Comparison of ENCODE assay signal across 30 cellular contexts in the genomic region with DNA sequence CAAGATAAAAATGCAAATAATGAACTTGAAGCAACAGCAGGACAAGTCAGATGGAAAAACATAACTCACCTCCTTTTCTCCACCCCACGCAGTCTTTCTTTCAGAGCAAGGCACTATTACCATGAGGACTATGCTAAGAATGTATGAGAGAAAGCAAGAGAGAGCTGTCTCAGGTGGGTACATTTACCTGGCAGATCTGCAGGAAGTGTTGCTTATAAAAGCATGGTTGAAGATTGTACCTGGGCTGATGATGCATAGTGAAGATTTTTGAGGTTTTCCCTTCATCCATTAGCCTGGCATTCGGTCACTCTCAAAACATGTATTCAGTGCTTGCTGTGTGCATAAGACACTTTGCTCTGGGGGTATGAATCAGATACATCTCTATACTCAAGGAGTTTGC.
A peak's percentile ranks its signal among the peaks of the same experiment; 100 is the strongest.
DNase-seq lines count a peak whose midpoint lies in the region; ATAC-seq, FAIRE-seq and TF ChIP-seq lines count a peak whose summit lies in the region.
"Had no signal": no experiment of that assay in that cellular context is flagged by ENCODE, and none has a peak within 500 bp of the region (broad histone marks: within the 10 kb centered on the region; RNA-seq: fewer than 3 reads in every experiment).

No MANE protein-coding gene starts in this region.

- H3K4me2 ChIP-seq in DOHH2 (ENCODE audit: low read length) (peak overlapping the region; percentile 22), astrocyte (ENCODE audit: low read length) (peak overlapping the region; percentile 26)

- H3K36me3 ChIP-seq in DOHH2 (ENCODE audit: control insufficient read depth, low read length) (no peaks in the 10 kb centered on the region), astrocyte (ENCODE audit: insufficient read depth, low read length) (no peaks in the 10 kb centered on the region), left lung (no peaks in the 10 kb centered on the region)
- H3K36me3 ChIP-seq: heart right ventricle, stomach, thyroid gland had no signal

- H3K4me1 ChIP-seq in DOHH2 (ENCODE audit: control insufficient read depth, low read length): peaks cover 28% of the 10 kb centered on the region
- peaks cover 22% of the 10 kb centered on the region for H3K4me1 ChIP-seq in astrocyte (ENCODE audit: insufficient read depth, low read length)
- no peaks in the 10 kb centered on the region for H3K4me1 ChIP-seq in left lung
- H3K4me1 ChIP-seq: heart right ventricle had no signal

- H3K36me3 Mint-ChIP-seq in astrocyte (ENCODE audit: low read depth, unreplicated experiment): no peaks in the 10 kb centered on the region
- H3K36me3 Mint-ChIP-seq: CD8-positive, alpha-beta T cell; naive B cell had no signal

- peaks cover 4% of the 10 kb centered on the region for H3K27me3 Mint-ChIP-seq in astrocyte (ENCODE audit: low read depth, unreplicated experiment)
- H3K27me3 Mint-ChIP-seq: activated B cell treated with CpG ODN at 0.5 μM for 24 hours had no signal

- no peak overlapping the region for H3K27ac ChIP-seq in DOHH2 (ENCODE audit: low read depth, low read length)
- peak overlapping the region; percentile 29 for H3K27ac ChIP-seq in astrocyte (ENCODE audit: low read depth, low read length)
- no peak overlapping the region for H3K27ac ChIP-seq in left lung
- H3K27ac ChIP-seq: coronary artery, heart right ventricle, stomach, thyroid gland had no signal

- H2AFZ ChIP-seq in astrocyte (ENCODE audit: low read depth, low read length): no peak overlapping the region

- H3K9me3 ChIP-seq in DOHH2 (ENCODE audit: control insufficient read depth, insufficient read depth, low read length): no peaks in the 10 kb centered on the region
- H3K9me3 ChIP-seq in astrocyte (ENCODE audit: insufficient read depth, low read depth, low read length): no peaks in the 10 kb centered on the region
- H3K9me3 ChIP-seq in left lung: no peaks in the 10 kb centered on the region
- H3K9me3 ChIP-seq: heart right ventricle, stomach, thyroid gland had no signal

- H4K20me1 ChIP-seq in DOHH2 (ENCODE audit: control insufficient read depth, insufficient read depth, low read depth, low read length): no peaks in the 10 kb centered on the region
- no peaks in the 10 kb centered on the region for H4K20me1 ChIP-seq in astrocyte (ENCODE audit: insufficient read depth, low read length)

- no peaks in the 10 kb centered on the region for H3K9me2 ChIP-seq in DOHH2 (replicated peaks; ENCODE audit: control insufficient read depth, low read length)

- no peaks in the 10 kb centered on the region for H3K79me2 ChIP-seq in DOHH2 (ENCODE audit: control insufficient read depth, low read length)
- H3K79me2 ChIP-seq in astrocyte (ENCODE audit: insufficient read depth, low read length): no peaks in the 10 kb centered on the region

- FAIRE-seq in astrocyte (lab: Jason Lieb, UNC): peak; percentile 64
- FAIRE-seq: H54, small intestine had no signal

- ATAC-seq in left lung: peak; percentile 31
- ATAC-seq in omental fat pad (ENCODE audit: low FRiP score): no peak
- ATAC-seq in left colon: no peak
- ATAC-seq: CD8-positive, alpha-beta T cell; heart right ventricle; left lobe of liver had no signal

- H3K4me3 ChIP-seq in DOHH2 (ENCODE audit: low read length) (no peak overlapping the region; the same call in 1 of the 2 replicates), astrocyte (ENCODE audit: insufficient read depth, low read depth, low read length) (no peak overlapping the region), left lung (no peak overlapping the region)
- H3K4me3 ChIP-seq: coronary artery, heart right ventricle, stomach, thyroid gland had no signal

- no peak overlapping the region for H3K27ac Mint-ChIP-seq in astrocyte (ENCODE audit: unreplicated experiment)
- H3K27ac Mint-ChIP-seq: activated B cell treated with CpG ODN at 0.5 μM for 24 hours; activated naive CD4-positive, alpha-beta T cell treated with anti-CD3 and anti-CD28 coated beads for 36 hours; B cell; CD8-positive, alpha-beta T cell had no signal

- H3F3A ChIP-seq in DOHH2 (ENCODE audit: control insufficient read depth, insufficient read depth): no peaks in the 10 kb centered on the region

- peak overlapping the region; percentile 17 for H3K9ac ChIP-seq in astrocyte (ENCODE audit: low read length)

- TF ChIP-seq CTCF in DOHH2 (IDR thresholded peaks at IDR 0.05; ENCODE audit: low read depth, low read length, poor library complexity, severe bottlenecking) (no peak), astrocyte (IDR thresholded peaks at IDR 0.05; ENCODE audit: insufficient read depth, low read depth, low read length) (no peak), left lung (IDR thresholded peaks at IDR 0.05) (no peak), omental fat pad (IDR thresholded peaks at IDR 0.05) (no peak)

- no peak overlapping the region for H3K4me3 Mint-ChIP-seq in astrocyte (ENCODE audit: unreplicated experiment)
- H3K4me3 Mint-ChIP-seq: activated B cell treated with CpG ODN at 0.5 μM for 24 hours; activated naive CD4-positive, alpha-beta T cell treated with anti-CD3 and anti-CD28 coated beads for 36 hours; B cell; CD8-positive, alpha-beta T cell; naive B cell had no signal

- peak; percentile 50 for DNase-seq in M059J (ENCODE audit: low read depth)
- DNase-seq in astrocyte (ENCODE audit: low read depth): peak; percentile 56
- no peak for DNase-seq in left lung
- no peak for DNase-seq in NCI-H187 (lab: John Stamatoyannopoulos, UW)
- DNase-seq in omental fat pad (ENCODE audit: low spot score): no peak
- no peak for DNase-seq in left colon
- no peak for DNase-seq in NAMALWA (ENCODE audit: low spot score)
- DNase-seq: activated B cell treated with CpG ODN at 0.5 μM for 24 hours; activated naive CD4-positive, alpha-beta T cell treated with anti-CD3 and anti-CD28 coated beads for 36 hours; CD8-positive, alpha-beta T cell; DMS 273 treated with DMSO at 0.1 percent for 48 hours; effector memory CD4-positive, alpha-beta T cell; heart right ventricle; KBM-7; naive B cell; NCI-H1417 treated with DMSO at 0.1 percent for 48 hours; NCI-H2081 treated with DMSO at 0.1 percent for 48 hours; NCI-H226; NCI-H748 treated with DMSO at 0.1 percent for 48 hours; small intestine; stimulated activated CD4-positive, alpha-beta T cell treated with anti-CD3 and anti-CD28 coated beads, Interleukin-1b, Interleukin-23, amount 100 ng/mL, for 48 hours; stimulated activated CD8-positive, alpha-beta memory T cell treated with anti-CD3 and anti-CD28 coated beads, Interleukin-4, amount 100 ng/mL, for 48 hours; stomach; T-helper 9 cell; thyroid gland had no signal

- H3K9me3 Mint-ChIP-seq in astrocyte (ENCODE audit: unreplicated experiment): peaks cover 2% of the 10 kb centered on the region
- H3K9me3 Mint-ChIP-seq: activated B cell treated with CpG ODN at 0.5 μM for 24 hours; activated naive CD4-positive, alpha-beta T cell treated with anti-CD3 and anti-CD28 coated beads for 36 hours; CD8-positive, alpha-beta T cell; naive B cell had no signal

- peaks cover 30% of the 10 kb centered on the region for H3K4me1 Mint-ChIP-seq in astrocyte (ENCODE audit: low read depth, unreplicated experiment)

- intact Hi-C loops in left lung (cut with DNase I) (no loop called here), left colon (cut with DNase I, micrococcal nuclease) (no loop called here)

- H3K27me3 ChIP-seq in DOHH2 (ENCODE audit: control insufficient read depth, low read length) (no peaks in the 10 kb centered on the region), astrocyte (ENCODE audit: insufficient read depth, low read length) (no peaks in the 10 kb centered on the region), left lung (no peaks in the 10 kb centered on the region)
- H3K27me3 ChIP-seq: heart right ventricle, stomach, thyroid gland had no signal

Comparison
In these comparisons a context has a peak if more than half of its experiments do, and no peak if none do; other contexts are left out.
1. DNase-seq: peak in M059J (single experiment) and astrocyte (single experiment); none in left lung (0 of 2), NCI-H187 (0 of 2), omental fat pad (single experiment), left colon (0 of 2) and NAMALWA (single experiment).